Comparison of ENCODE assay signal across 11 cellular contexts in genomic region chr14:61644834-61645233, GRCh38. TPM values are rescaled to one million over a fixed set of nuclear protein-coding genes. Genes with fewer than 3 reads are reported as not detected.
DNase-seq lines count a peak whose midpoint lies in the region; ATAC-seq and TF ChIP-seq lines count a peak whose summit lies in the region.
"Had no signal": no experiment of that assay in that cellular context is flagged by ENCODE, and none has a peak within 500 bp of the region (broad histone marks: within the 10 kb centered on the region; RNA-seq: fewer than 3 reads in every experiment).

No MANE protein-coding gene starts in this region.

- H3K36me3 ChIP-seq in neutrophil (no peaks in the 10 kb centered on the region), colonic mucosa (no peaks in the 10 kb centered on the region)

- intact Hi-C loops in colonic mucosa (cut with DNase I) = no loop called here

- H3K27me3 ChIP-seq in neutrophil (no peaks in the 10 kb centered on the region), colonic mucosa (no peaks in the 10 kb centered on the region)

- peak; percentile 78 for DNase-seq in NCI-H82 (lab: John Stamatoyannopoulos, UW)
- no peak for DNase-seq in NCI-H82 treated with DMSO at 0.1 percent for 48 hours (lab: John Stamatoyannopoulos, UW; ENCODE audit: unreplicated experiment)
- DNase-seq in NCI-H526 (lab: John Stamatoyannopoulos, UW) = peak; percentile 75 to 79
- no peak for DNase-seq in colonic mucosa
- no peak for DNase-seq in activated CD8-positive, alpha-beta memory T cell treated with anti-CD3 and anti-CD28 coated beads for 24 hours
- DNase-seq in GDM1 (lab: John Stamatoyannopoulos, UW) = no peak
- DNase-seq: activated naive CD8-positive, alpha-beta T cell treated with anti-CD3 and anti-CD28 coated beads for 36 hours; H9 had no signal

- ATAC-seq in HG02938 (IDR thresholded peaks at IDR 0.05; ENCODE audit: unreplicated experiment) = peak; percentile 76
- ATAC-seq: Panc1 had no signal

- H3K4me3 ChIP-seq in neutrophil (ENCODE audit: low read depth in 1 of 2, low read length in 1 of 2) (no peak overlapping the region), colonic mucosa (no peak overlapping the region)

- H3K27ac ChIP-seq in neutrophil (peak overlapping the region; percentile 70), colonic mucosa (no peak overlapping the region)

- H3K4me1 ChIP-seq in neutrophil (ENCODE audit: control insufficient read depth in 1 of 2, insufficient read depth in 1 of 2, low read depth in 1 of 2, low read length in 1 of 2) (peaks cover 19 to 20% of the 10 kb centered on the region in 2 experiments), colonic mucosa (no peaks in the 10 kb centered on the region)

- H3K9me3 ChIP-seq in neutrophil (no peaks in the 10 kb centered on the region), colonic mucosa (no peaks in the 10 kb centered on the region)

- no peak overlapping the region for H3K9ac ChIP-seq in colonic mucosa (ENCODE audit: low read depth in 2 of 2, low read length in 2 of 2)

- TF ChIP-seq CTCF in neutrophil (IDR thresholded peaks at IDR 0.05) (no peak), colonic mucosa (IDR thresholded peaks at IDR 0.05) (no peak)

RNA-seq across cellular contexts. Expression of gene HIF1A, which starts 50.5 kb away (rescaled TPM):
- total RNA-seq in colonic mucosa = 100 to 1,000 TPM in 1 of 2 donors, 10 to 100 TPM in 1; 99.1 to 128 TPM

Comparison
In these comparisons a context has a peak if more than half of its experiments do, and no peak if none do; other contexts are left out.
1. DNase-seq: peak in NCI-H82 (single experiment) and NCI-H526 (2 of 2); none in NCI-H82 treated with DMSO at 0.1 percent for 48 hours (single experiment), colonic mucosa (single experiment), activated CD8-positive, alpha-beta memory T cell treated with anti-CD3 and anti-CD28 coated beads for 24 hours (single experiment) and GDM1 (single experiment).